22 cellular contexts compared by ENCODE assay signal in genomic region chr10:11759347-11759746, GRCh38. TPM values are rescaled to one million over a fixed set of nuclear protein-coding genes. Genes with fewer than 3 reads are reported as not detected.
DNase-seq lines count a peak whose midpoint lies in the region; ATAC-seq and TF ChIP-seq lines count a peak whose summit lies in the region.
"Had no signal": no experiment of that assay in that cellular context is flagged by ENCODE, and none has a peak within 500 bp of the region (broad histone marks: within the 10 kb centered on the region; RNA-seq: fewer than 3 reads in every experiment).

No MANE protein-coding gene starts in this region.

- no peak overlapping the region for H3K4me3 Mint-ChIP-seq in mesothelial cell of epicardium
- H3K4me3 Mint-ChIP-seq in stimulated activated naive B cell treated with anti-CD40 and anti-IgM and Interleukin-4, amounts not matched to agents 10 μg/mL and 1 μg/mL and 100 μg/mL, for 72 hours, result no peak overlapping the region
- H3K4me3 Mint-ChIP-seq: CD14-positive monocyte; CD4-positive, alpha-beta T cell; CD8-positive, alpha-beta memory T cell had no signal

- peak overlapping the region; percentile 95 for H3K27ac ChIP-seq in RWPE1
- H3K27ac ChIP-seq in epithelial cell of prostate, result peak overlapping the region; percentile 90
- H3K27ac ChIP-seq: 22Rv1; A549; BLaER1 treated with 17β-estradiol and CSF1 and Interleukin-3, amounts not matched to agents 10 nM and 100 nM; GM23248 had no signal

- peaks cover 16% of the 10 kb centered on the region for H3K4me1 Mint-ChIP-seq in mesothelial cell of epicardium
- peaks cover 0 to 8% of the 10 kb centered on the region in 2 donors for H3K4me1 Mint-ChIP-seq in stimulated activated naive B cell treated with anti-CD40 and anti-IgM and Interleukin-4, amounts not matched to agents 10 μg/mL and 1 μg/mL and 100 μg/mL, for 72 hours

- no peaks in the 10 kb centered on the region for H3K9me3 Mint-ChIP-seq in mesothelial cell of epicardium
- no peaks in the 10 kb centered on the region for H3K9me3 Mint-ChIP-seq in stimulated activated naive B cell treated with anti-CD40 and anti-IgM and Interleukin-4, amounts not matched to agents 10 μg/mL and 1 μg/mL and 100 μg/mL, for 72 hours
- H3K9me3 Mint-ChIP-seq: CD4-positive, alpha-beta T cell; CD8-positive, alpha-beta memory T cell had no signal

- H3K36me3 Mint-ChIP-seq in mesothelial cell of epicardium, result peaks cover 5% of the 10 kb centered on the region
- H3K36me3 Mint-ChIP-seq in stimulated activated naive B cell treated with anti-CD40 and anti-IgM and Interleukin-4, amounts not matched to agents 10 μg/mL and 1 μg/mL and 100 μg/mL, for 72 hours, result peaks cover 23 to 35% of the 10 kb centered on the region in 2 donors
- H3K36me3 Mint-ChIP-seq: CD8-positive, alpha-beta memory T cell had no signal

- TF ChIP-seq CTCF in RWPE1 (conservative IDR thresholded peaks at IDR 0.05; ENCODE audit: low read depth) (no peak), mesothelial cell of epicardium (IDR thresholded peaks at IDR 0.05; ENCODE audit: unreplicated experiment) (no peak)

- no peak for ATAC-seq in stimulated activated naive B cell treated with anti-CD40 and anti-IgM and Interleukin-4, amounts not matched to agents 10 μg/mL and 1 μg/mL and 100 μg/mL, for 72 hours (replicated peaks)
- no peak for ATAC-seq in GM18519 (IDR thresholded peaks at IDR 0.05; ENCODE audit: low FRiP score, unreplicated experiment)

- POLR2A ChIA-PET in RWPE1 (lab: Yijun Ruan, JAX; ENCODE audit: low non-redundant PET), result no interaction called here

- no peak for DNase-seq in RWPE1 (ENCODE audit: low spot score)
- DNase-seq in epithelial cell of prostate (ENCODE audit: low read depth, low spot score), result no peak
- no peak for DNase-seq in mesothelial cell of epicardium (ENCODE audit: low spot score in 2 of 2, unreplicated experiment in 2 of 2)
- no peak for DNase-seq in stimulated activated naive B cell treated with anti-CD40 and anti-IgM and Interleukin-4, amounts not matched to agents 10 μg/mL and 1 μg/mL and 100 μg/mL, for 72 hours
- DNase-seq in HuH-7.5 (ENCODE audit: low spot score), result no peak
- no peak for DNase-seq in activated CD4-positive, CD25-positive, alpha-beta regulatory T cell (lab: John Stamatoyannopoulos, UW)
- no peak for DNase-seq in 8988T
- DNase-seq: ACHN; AML-193; BE2C; CD4-positive, alpha-beta T cell; CD8-positive, alpha-beta memory T cell; DMS53; DND-41; GM23248; H7; HCEC 1CT had no signal

- CTCF ChIA-PET in RWPE1 (lab: Yijun Ruan, JAX), result no interaction called here

- no peaks in the 10 kb centered on the region for H3K27me3 Mint-ChIP-seq in mesothelial cell of epicardium (ENCODE audit: low read depth)
- H3K27me3 Mint-ChIP-seq in stimulated activated naive B cell treated with anti-CD40 and anti-IgM and Interleukin-4, amounts not matched to agents 10 μg/mL and 1 μg/mL and 100 μg/mL, for 72 hours, result no peaks in the 10 kb centered on the region
- H3K27me3 Mint-ChIP-seq: CD4-positive, alpha-beta T cell had no signal

- H3K27ac Mint-ChIP-seq in mesothelial cell of epicardium, result peak overlapping the region; percentile 30
- H3K27ac Mint-ChIP-seq in stimulated activated naive B cell treated with anti-CD40 and anti-IgM and Interleukin-4, amounts not matched to agents 10 μg/mL and 1 μg/mL and 100 μg/mL, for 72 hours, result peak overlapping the region; percentile 56
- H3K27ac Mint-ChIP-seq: CD4-positive, alpha-beta T cell; CD8-positive, alpha-beta memory T cell had no signal

RNA-seq across cellular contexts. Expression of gene ECHDC3, which starts 17.2 kb away (rescaled TPM):
- 5.1 to 8.6 TPM (median 5.7 TPM) in 3 replicates for total RNA-seq in mesothelial cell of epicardium
